Comparison of ENCODE assay signal across 8 cellular contexts in the genomic region with DNA sequence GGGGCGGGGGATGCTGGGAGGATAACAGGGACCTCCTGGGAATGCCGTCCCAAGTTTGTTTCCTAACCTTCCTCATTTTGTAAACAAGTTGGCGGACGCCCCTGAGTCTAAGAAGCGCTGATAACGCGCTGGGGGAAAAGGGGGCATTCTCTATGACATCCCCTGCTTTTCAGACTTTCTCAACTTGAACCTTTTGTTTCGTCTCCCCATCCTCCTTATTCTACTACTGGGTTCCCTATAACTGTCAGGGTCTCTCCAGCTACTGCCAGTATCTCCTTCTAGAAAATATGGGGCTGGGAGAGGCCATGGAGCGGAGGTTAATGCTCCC. TPM values are rescaled to one million over a fixed set of nuclear protein-coding genes. Genes with fewer than 3 reads are reported as not detected.
A peak's percentile ranks its signal among the peaks of the same experiment; 100 is the strongest.
DNase-seq lines count a peak whose midpoint lies in the region; ATAC-seq, FAIRE-seq and TF ChIP-seq lines count a peak whose summit lies in the region.

No MANE protein-coding gene starts in this region.

- no peaks in the 10 kb centered on the region for H3K27me3 ChIP-seq in CD8-positive, alpha-beta memory T cell (ENCODE audit: insufficient read depth, low read length, poor library complexity, severe bottlenecking)
- H3K27me3 ChIP-seq in Panc1 (ENCODE audit: control insufficient read depth, insufficient read depth, low read length) = peaks cover 8% of the 10 kb centered on the region
- no peaks in the 10 kb centered on the region for H3K27me3 ChIP-seq in pancreas

- no peaks in the 10 kb centered on the region for H3K9me3 Mint-ChIP-seq in CD8-positive, alpha-beta memory T cell

- FAIRE-seq in pancreas (lab: Jason Lieb, UNC) = no peak

- H3K4me3 Mint-ChIP-seq in CD8-positive, alpha-beta memory T cell = peak overlapping the region; percentile 77 to 92 (median 83)

- no peak overlapping the region for H3K27ac ChIP-seq in CD8-positive, alpha-beta memory T cell (ENCODE audit: low read depth, low read length)
- H3K27ac ChIP-seq in Panc1 (ENCODE audit: low read length) (no peak overlapping the region), pancreas (peak overlapping the region; percentile 62 to 80 (median 71))

- peaks cover 12% of the 10 kb centered on the region for H3K4me1 ChIP-seq in CD8-positive, alpha-beta memory T cell (ENCODE audit: insufficient read depth, low read length)
- H3K4me1 ChIP-seq in Panc1 (ENCODE audit: control insufficient read depth, insufficient read depth, low read length) = no peaks in the 10 kb centered on the region; the same call in 1 of the 2 replicates
- peaks cover 0 to 6% (median 0%) of the 10 kb centered on the region in 3 donors for H3K4me1 ChIP-seq in pancreas

- no TSS peak for BruUV-seq in Panc1 (replicated peaks; lab: Mats Ljungman, UMichigan)

- TF ChIP-seq CTCF in Panc1 (IDR thresholded peaks at IDR 0.05) (no peak), epithelial cell of proximal tubule (conservative IDR thresholded peaks at IDR 0.05; ENCODE audit: low read depth, low read length) (no peak), pancreas (IDR thresholded peaks at IDR 0.05) (no peak)

- H3K4me3 ChIP-seq in CD8-positive, alpha-beta memory T cell (ENCODE audit: low read length) = peak overlapping the region; percentile 29
- H3K4me3 ChIP-seq in Panc1 (ENCODE audit: low read depth in 2 of 2, low read length in 2 of 2) = peak overlapping the region; percentile 59 to 69
- H3K4me3 ChIP-seq in epithelial cell of proximal tubule (ENCODE audit: low read depth, low read length) = peak overlapping the region; percentile 60
- H3K4me3 ChIP-seq in pancreas = peak overlapping the region; percentile 77 to 92 (median 84)

- H3K27me3 Mint-ChIP-seq in CD8-positive, alpha-beta memory T cell = no peaks in the 10 kb centered on the region

- no peak for ATAC-seq in Panc1
- no peak for ATAC-seq in pancreas
- ATAC-seq in left colon = no peak
- ATAC-seq in HG03565 (IDR thresholded peaks at IDR 0.05; ENCODE audit: unreplicated experiment) = no peak

- H3K4me1 Mint-ChIP-seq in CD8-positive, alpha-beta memory T cell = peaks cover 12 to 19% (median 13%) of the 10 kb centered on the region in 3 donors

- peaks cover 2 to 4% (median 3%) of the 10 kb centered on the region in 3 donors for H3K36me3 Mint-ChIP-seq in CD8-positive, alpha-beta memory T cell

- WGBS in pancreas, 2 donors = 13% methylated on average over 9 of the region's 9 CpGs

- POLR2A ChIA-PET in CD8-positive, alpha-beta memory T cell (lab: Charles Lee) = interaction anchor here (1.1 kb wide), 1 partner anchor 63 kb away, joined by 4 read pairs; no protein-coding TSS in a partner anchor
- POLR2A ChIA-PET in Panc1 (lab: Charles Lee) = no interaction called here

- no peaks in the 10 kb centered on the region for H3K9me3 ChIP-seq in CD8-positive, alpha-beta memory T cell (ENCODE audit: low read length)
- no peaks in the 10 kb centered on the region for H3K9me3 ChIP-seq in Panc1 (ENCODE audit: control insufficient read depth, insufficient read depth, low read depth, low read length)
- no peaks in the 10 kb centered on the region for H3K9me3 ChIP-seq in pancreas

- no peak for DNase-seq in CD8-positive, alpha-beta memory T cell
- DNase-seq in Panc1 (ENCODE audit: low read depth, low spot score) (no peak), epithelial cell of proximal tubule (ENCODE audit: low read depth) (no peak), pancreas (no peak), left colon (no peak), OCI-M2 (lab: John Stamatoyannopoulos, UW; ENCODE audit: unreplicated experiment) (no peak)
- no peak for DNase-seq in stimulated activated CD4-positive, alpha-beta T cell treated with anti-CD3 and anti-CD28 coated beads, Interleukin-12 subunit alpha, Interleukin-12 subunit beta, amount 100 ng/mL, for 4 hours

- H3K27ac Mint-ChIP-seq in CD8-positive, alpha-beta memory T cell = peak overlapping the region; percentile 48 to 89 (median 82)

- H3K36me3 ChIP-seq in CD8-positive, alpha-beta memory T cell (ENCODE audit: insufficient read depth, low read length) = no peaks in the 10 kb centered on the region
- H3K36me3 ChIP-seq in Panc1 (ENCODE audit: control insufficient read depth, insufficient read depth, low read length) (no peaks in the 10 kb centered on the region), pancreas (no peaks in the 10 kb centered on the region)

- CTCF ChIA-PET in CD8-positive, alpha-beta memory T cell (lab: Charles Lee) = interaction anchor here (2.5 kb wide), 1 partner anchor 23 kb away, joined by 13 read pairs; no protein-coding TSS in a partner anchor
- CTCF ChIA-PET in Panc1 (lab: Charles Lee) = interaction anchor here (0.6 kb wide), 1 partner anchor 293 kb away, joined by 4 read pairs; no protein-coding TSS in a partner anchor

- intact Hi-C loops in Panc1 (cut with micrococcal nuclease; ENCODE audit: unreplicated experiment) = no loop called here
- intact Hi-C loops in pancreas (cut with DNase I) = no loop called here
- intact Hi-C loops in left colon (cut with DNase I, micrococcal nuclease) = loop anchor here in 1 of 2 donors (10.0 kb wide), 1 partner anchor 64 kb away; a partner anchor contains a TSS

- in situ Hi-C loops in Panc1 (cut with HindIII; ENCODE audit: low pct_unique_long_range_greater_than_20kb, low sequenced_read_pairs) = no loop called here

RNA-seq across cellular contexts. Expression of a gene that starts 0.7 kb away (rescaled TPM):
- total RNA-seq in CD8-positive, alpha-beta memory T cell = 1 to 10 TPM; 1.0 to 1.3 TPM
- polyA plus RNA-seq in CD8-positive, alpha-beta memory T cell = 0.54 TPM
- total RNA-seq in Panc1 (2021; ENCODE audit: unreplicated experiment) = 0.31 TPM
- polyA plus RNA-seq in Panc1 (2012; ENCODE audit: insufficient read length) = 0.13 TPM
- 0.92 and 2.0 TPM in 2 replicates for total RNA-seq in epithelial cell of proximal tubule
- total RNA-seq in pancreas = 1 to 10 TPM; 2.5 to 9.3 (median 2.9) TPM
- 1 to 10 TPM; 1.4 to 2.4 TPM for polyA plus RNA-seq in pancreas
- 1 to 10 TPM; 2.0 to 3.3 TPM for total RNA-seq in left colon

RNA-seq across cellular contexts. Expression of a gene that starts 26.8 kb away (rescaled TPM):
- total RNA-seq in CD8-positive, alpha-beta memory T cell = under 1 TPM; 0.20 to 0.33 TPM
- 6.1 TPM for polyA plus RNA-seq in CD8-positive, alpha-beta memory T cell
- total RNA-seq in Panc1 (2021; ENCODE audit: unreplicated experiment) (not detected), epithelial cell of proximal tubule (0.06 and 0.14 TPM in 2 replicates), pancreas (1 to 10 TPM in 1 of 6 donors, under 1 TPM in 5; 0.16 to 1.2 (median 0.64) TPM), left colon (1 to 10 TPM in 1 of 2 donors, under 1 TPM in 1; 0.81 to 2.0 TPM)
- not detected for polyA plus RNA-seq in Panc1 (2012; ENCODE audit: insufficient read length)
- polyA plus RNA-seq in pancreas = under 1 TPM; 0.77 to 0.84 TPM

Comparison
In these comparisons a context has a peak if more than half of its experiments do, and no peak if none do; other contexts are left out.
1. H3K27ac ChIP-seq: peak in pancreas (4 of 4); none in CD8-positive, alpha-beta memory T cell (single experiment) and Panc1 (single experiment).
2. H3K4me3 ChIP-seq: peak in every context shown above with its lines; median percentile 84 in pancreas; 64 in Panc1; 60 in epithelial cell of proximal tubule; 29 in CD8-positive, alpha-beta memory T cell.